ENCODE assay signal across 9 cellular contexts in the genomic region with DNA sequence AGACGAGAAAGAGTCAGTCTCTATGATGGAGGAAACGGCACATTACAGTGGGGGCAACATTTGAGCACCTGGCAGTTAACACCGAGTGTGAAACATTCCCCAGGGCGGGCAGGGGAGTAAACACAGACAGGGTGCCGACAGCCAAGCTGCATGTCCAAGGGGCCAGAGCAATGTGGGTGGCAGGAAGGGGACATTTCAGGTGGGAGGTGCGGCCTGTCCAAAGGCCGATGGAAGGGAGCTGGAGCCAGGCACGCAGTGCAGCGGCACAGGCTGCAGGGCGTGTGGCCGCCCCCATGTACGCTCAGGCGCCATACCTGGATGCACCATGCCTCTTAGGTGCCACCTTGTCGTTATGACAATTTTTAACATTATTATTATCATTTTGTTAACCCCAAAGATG. TPM values are rescaled to one million over a fixed set of nuclear protein-coding genes. Genes with fewer than 3 reads are reported as not detected.
"Had no signal": no experiment of that assay in that cellular context is flagged by ENCODE, and none has a peak within 500 bp of the region (broad histone marks: within the 10 kb centered on the region; RNA-seq: fewer than 3 reads in every experiment).

No MANE protein-coding gene starts in this region.

- H3K4me3 ChIP-seq: GM23248, HAP-1, K562 had no signal

- DNase-seq: GM23248, H7, HFFc6, KG1 had no signal

- H2AFZ ChIP-seq: GM23248 had no signal

- H3K9me3 ChIP-seq: HAP-1 had no signal

- H3K9ac ChIP-seq: GM23248 had no signal

- FAIRE-seq: HTR-8/SVneo, K562 had no signal

- ATAC-seq: HCT116, K562 had no signal

- H3K27ac ChIP-seq: GM23248 had no signal

- H3K36me3 ChIP-seq: HAP-1 had no signal

RNA-seq across cellular contexts. Expression of a gene that starts 43.9 kb away (rescaled TPM):
- total RNA-seq: HT-29 had no signal
